In genomic region chr1:183773456-183773855, GRCh38 we compare ENCODE assay signal across 7 cellular contexts. TPM values are rescaled to one million over a fixed set of nuclear protein-coding genes. Genes with fewer than 3 reads are reported as not detected.
"Had no signal": no experiment of that assay in that cellular context is flagged by ENCODE, and none has a peak within 500 bp of the region (broad histone marks: within the 10 kb centered on the region; RNA-seq: fewer than 3 reads in every experiment).

No MANE protein-coding gene starts in this region.

- H3K27ac ChIP-seq: HL-60 had no signal

- H3K4me2 ChIP-seq: GM23338 had no signal

- H2AFZ ChIP-seq: GM23338 had no signal

- H3K4me3 ChIP-seq: GM23338 had no signal

- DNase-seq: H9, HCEC 1CT, KBM-7 had no signal

- ATAC-seq: GM23338, HepG2 had no signal

RNA-seq across cellular contexts. Expression of gene RGL1, which starts 31.5 kb away (rescaled TPM):
- polyA plus RNA-seq: IgD-negative memory B cell had no signal
